19 cellular contexts compared by ENCODE assay signal in the genomic region with DNA sequence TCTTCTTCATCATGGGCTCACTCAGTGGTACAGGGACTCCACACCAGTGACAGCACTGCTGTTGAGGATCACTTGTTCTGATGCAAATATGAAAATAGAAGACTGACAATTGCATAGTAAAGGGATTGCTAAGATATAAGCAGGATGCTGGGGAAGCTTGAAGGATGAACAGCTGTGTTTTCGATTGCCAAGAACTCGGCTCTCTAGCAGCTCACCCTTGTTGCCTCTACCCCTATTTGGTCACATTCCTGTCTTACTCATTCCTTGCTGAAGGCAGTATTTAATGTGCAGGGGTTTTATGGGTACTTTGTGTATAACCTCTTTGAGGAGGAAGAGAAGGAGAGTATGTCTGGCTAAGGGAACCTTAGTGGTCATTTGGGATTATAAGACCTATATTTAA.
DNase-seq lines count a peak whose midpoint lies in the region; ATAC-seq and TF ChIP-seq lines count a peak whose summit lies in the region.
"Had no signal": no experiment of that assay in that cellular context is flagged by ENCODE, and none has a peak within 500 bp of the region (broad histone marks: within the 10 kb centered on the region; RNA-seq: fewer than 3 reads in every experiment).

No MANE protein-coding gene starts in this region.

- no peaks in the 10 kb centered on the region for H4K20me1 ChIP-seq in GM23338 (replicated peaks; ENCODE audit: insufficient read depth)

- H3K4me3 ChIP-seq in GM23338 (no peak overlapping the region), mucosa of descending colon (no peak overlapping the region), gastrocnemius medialis (no peak overlapping the region)
- H3K4me3 ChIP-seq: spleen had no signal

- H2AFZ ChIP-seq in GM23338 = no peak overlapping the region

- intact Hi-C loops in mucosa of descending colon (cut with DNase I, micrococcal nuclease) = no loop called here
- intact Hi-C loops in activated CD4-positive, alpha-beta T cell treated with anti-CD3 and anti-CD28 coated beads, Interleukin-2, amount 10 ng/mL, durations not matched to agents 24 days and 14 days (cut with micrococcal nuclease) = no loop called here
- intact Hi-C loops in gastrocnemius medialis (cut with DNase I; ENCODE audit: low total_unique reads) = no loop called here

- no peaks in the 10 kb centered on the region for H3K79me2 ChIP-seq in GM23338 (replicated peaks; ENCODE audit: insufficient read depth)

- 0 out of 2 replicates have a peak overlapping the region, but pooled peaks have one; percentile 33 for H3K4me2 ChIP-seq in GM23338

- H3K27me3 ChIP-seq in GM23338 (ENCODE audit: insufficient read depth) (no peaks in the 10 kb centered on the region), gastrocnemius medialis (no peaks in the 10 kb centered on the region)
- H3K27me3 ChIP-seq: spleen had no signal

- no peaks in the 10 kb centered on the region for H3K36me3 ChIP-seq in GM23338 (ENCODE audit: insufficient read depth)
- no peaks in the 10 kb centered on the region for H3K36me3 ChIP-seq in mucosa of descending colon (ENCODE audit: low read depth)
- H3K36me3 ChIP-seq in gastrocnemius medialis = no peaks in the 10 kb centered on the region
- H3K36me3 ChIP-seq: spleen had no signal

- ATAC-seq in GM23338 (no peak), mucosa of descending colon (peak; percentile 22), gastrocnemius medialis (no peak), HG02973 (IDR thresholded peaks at IDR 0.05; ENCODE audit: unreplicated experiment) (no peak)
- ATAC-seq: activated naive CD4-positive, alpha-beta T cell treated with anti-CD3 and anti-CD28 coated beads, Interleukin-2, amount 50 U/mL, for 72 hours; stimulated activated naive CD8-positive, alpha-beta T cell treated with anti-CD3 and anti-CD28 coated beads, Interleukin-15, Interleukin-2, amounts not matched to agents 100 U/mL and 50 U/mL, for 24 hours had no signal

- H3K27me3 Mint-ChIP-seq in GM23338 (ENCODE audit: insufficient read depth, low read depth, poor library complexity) (peaks cover 4% of the 10 kb centered on the region), chondrocyte (ENCODE audit: low read depth) (no peaks in the 10 kb centered on the region)
- H3K27me3 Mint-ChIP-seq in activated CD4-positive, alpha-beta T cell treated with anti-CD3 and anti-CD28 coated beads, Interleukin-2, amount 10 ng/mL, durations not matched to agents 24 days and 14 days = peaks cover 2% of the 10 kb centered on the region
- H3K27me3 Mint-ChIP-seq: central memory CD8-positive, alpha-beta T cell had no signal

- H3K27ac Mint-ChIP-seq in GM23338 = no peak overlapping the region
- H3K27ac Mint-ChIP-seq in chondrocyte (ENCODE audit: unreplicated experiment) = peak overlapping the region; percentile 76
- no peak overlapping the region for H3K27ac Mint-ChIP-seq in activated CD4-positive, alpha-beta T cell treated with anti-CD3 and anti-CD28 coated beads, Interleukin-2, amount 10 ng/mL, durations not matched to agents 24 days and 14 days
- H3K27ac Mint-ChIP-seq: activated naive CD4-positive, alpha-beta T cell treated with anti-CD3 and anti-CD28 coated beads, Interleukin-2, amount 50 U/mL, for 72 hours; T-helper 2 cell treated with Interferon-gamma antibody and Interleukin-4, amounts not matched to agents 5 μg/mL and 100 μg/mL, for 36 hours had no signal

- H3K4me1 Mint-ChIP-seq in GM23338 (peaks cover 36% of the 10 kb centered on the region), chondrocyte (ENCODE audit: low read depth) (peaks cover 54% of the 10 kb centered on the region)
- H3K4me1 Mint-ChIP-seq in activated CD4-positive, alpha-beta T cell treated with anti-CD3 and anti-CD28 coated beads, Interleukin-2, amount 10 ng/mL, durations not matched to agents 24 days and 14 days = no peaks in the 10 kb centered on the region
- H3K4me1 Mint-ChIP-seq: central memory CD8-positive, alpha-beta T cell had no signal

- peak; percentile 41 for DNase-seq in A172 (ENCODE audit: low spot score)
- DNase-seq in GM23338 (ENCODE audit: low spot score) = no peak
- DNase-seq in chondrocyte (ENCODE audit: low spot score) = no peak
- no peak for DNase-seq in mucosa of descending colon
- no peak for DNase-seq in activated CD4-positive, alpha-beta T cell treated with anti-CD3 and anti-CD28 coated beads, Interleukin-2, amount 10 ng/mL, durations not matched to agents 24 days and 14 days
- DNase-seq in caudate nucleus (lab: John Stamatoyannopoulos, UW) = no peak
- no peak for DNase-seq in gastrocnemius medialis
- DNase-seq: ACHN; KG1; kidney glomerular epithelial cell; NCI-H1436; SIG-M5; spleen; stimulated activated naive CD8-positive, alpha-beta T cell treated with anti-CD3 and anti-CD28 coated beads, Interleukin-15, Interleukin-2, amounts not matched to agents 100 U/mL and 50 U/mL, for 24 hours had no signal

- H3K9me2 ChIP-seq in GM23338 (ENCODE audit: insufficient read depth) = no peaks in the 10 kb centered on the region

- in situ Hi-C loops in gastrocnemius medialis (cut with MboI; ENCODE audit: low sequenced_read_pairs in 4 of 4) = no loop called here

- no peaks in the 10 kb centered on the region; the same call in 2 of the 3 replicates for H3K9me3 Mint-ChIP-seq in GM23338
- no peaks in the 10 kb centered on the region for H3K9me3 Mint-ChIP-seq in chondrocyte (ENCODE audit: low read depth)
- H3K9me3 Mint-ChIP-seq in activated CD4-positive, alpha-beta T cell treated with anti-CD3 and anti-CD28 coated beads, Interleukin-2, amount 10 ng/mL, durations not matched to agents 24 days and 14 days = no peaks in the 10 kb centered on the region
- H3K9me3 Mint-ChIP-seq: central memory CD8-positive, alpha-beta T cell; mesothelial cell of epicardium; T-helper 2 cell treated with Interferon-gamma antibody and Interleukin-4, amounts not matched to agents 5 μg/mL and 100 μg/mL, for 36 hours had no signal

- H3K4me1 ChIP-seq in GM23338 (ENCODE audit: insufficient read depth) (peaks cover 35% of the 10 kb centered on the region), mucosa of descending colon (ENCODE audit: low read depth) (no peaks in the 10 kb centered on the region), gastrocnemius medialis (peaks cover 7 to 17% of the 10 kb centered on the region in 2 donors)

- H3K9me3 ChIP-seq in mucosa of descending colon (no peaks in the 10 kb centered on the region), gastrocnemius medialis (no peaks in the 10 kb centered on the region)
- H3K9me3 ChIP-seq: spleen had no signal

- no peak overlapping the region for H3K4me3 Mint-ChIP-seq in GM23338
- H3K4me3 Mint-ChIP-seq in chondrocyte (ENCODE audit: unreplicated experiment) = no peak overlapping the region
- H3K4me3 Mint-ChIP-seq in activated CD4-positive, alpha-beta T cell treated with anti-CD3 and anti-CD28 coated beads, Interleukin-2, amount 10 ng/mL, durations not matched to agents 24 days and 14 days = no peak overlapping the region
- H3K4me3 Mint-ChIP-seq: central memory CD8-positive, alpha-beta T cell; mesothelial cell of epicardium; T-helper 2 cell treated with Interferon-gamma antibody and Interleukin-4, amounts not matched to agents 5 μg/mL and 100 μg/mL, for 36 hours had no signal

- H3K27ac ChIP-seq in GM23338 (ENCODE audit: low read depth) (no peak overlapping the region), caudate nucleus (ENCODE audit: low read depth, low read length) (no peak overlapping the region), gastrocnemius medialis (no peak overlapping the region)
- H3K27ac ChIP-seq: spleen had no signal

- TF ChIP-seq CTCF in GM23338 (conservative IDR thresholded peaks at IDR 0.05; ENCODE audit: low read depth in 2 of 2) = no peak
- no peak for TF ChIP-seq CTCF in chondrocyte (IDR thresholded peaks at IDR 0.05)
- TF ChIP-seq CTCF in mucosa of descending colon (IDR thresholded peaks at IDR 0.05) = no peak
- TF ChIP-seq CTCF in gastrocnemius medialis (IDR thresholded peaks at IDR 0.05 in 4 of 5, conservative IDR thresholded peaks at IDR 0.05 in 1 of 5) = no peak

- no peaks in the 10 kb centered on the region for H3F3A ChIP-seq in GM23338 (replicated peaks; ENCODE audit: low read depth)

- no peak for TF ChIP-seq POLR2A in gastrocnemius medialis (IDR thresholded peaks at IDR 0.05)

- no peaks in the 10 kb centered on the region; the same call in 2 of the 3 replicates for H3K36me3 Mint-ChIP-seq in GM23338 (ENCODE audit: low read depth)
- H3K36me3 Mint-ChIP-seq in chondrocyte (ENCODE audit: low read depth) = no peaks in the 10 kb centered on the region
- no peaks in the 10 kb centered on the region for H3K36me3 Mint-ChIP-seq in activated CD4-positive, alpha-beta T cell treated with anti-CD3 and anti-CD28 coated beads, Interleukin-2, amount 10 ng/mL, durations not matched to agents 24 days and 14 days (ENCODE audit: low read depth)
- H3K36me3 Mint-ChIP-seq: mesothelial cell of epicardium had no signal

TF ChIP-seq in GM23338, 12 proteins besides CTCF, POLR2A, EP300 and RAD21 (continues in another document):
- no peak for TF ChIP-seq CREB1 (CRISPR knock-in tag; IDR thresholded peaks at IDR 0.05; ENCODE audit: low read depth)
- TF ChIP-seq NANOG (IDR thresholded peaks at IDR 0.05; ENCODE audit: borderline replicate concordance) = no peak
- no peak for TF ChIP-seq ZNF331 (CRISPR knock-in tag; IDR thresholded peaks at IDR 0.05; ENCODE audit: low read depth)
- TF ChIP-seq EZH2phosphoT487 (IDR thresholded peaks at IDR 0.05; ENCODE audit: unreplicated experiment) = no peak
- TF ChIP-seq STAT1 (IDR thresholded peaks at IDR 0.05; ENCODE audit: unreplicated experiment) = no peak
